In the genomic region with DNA sequence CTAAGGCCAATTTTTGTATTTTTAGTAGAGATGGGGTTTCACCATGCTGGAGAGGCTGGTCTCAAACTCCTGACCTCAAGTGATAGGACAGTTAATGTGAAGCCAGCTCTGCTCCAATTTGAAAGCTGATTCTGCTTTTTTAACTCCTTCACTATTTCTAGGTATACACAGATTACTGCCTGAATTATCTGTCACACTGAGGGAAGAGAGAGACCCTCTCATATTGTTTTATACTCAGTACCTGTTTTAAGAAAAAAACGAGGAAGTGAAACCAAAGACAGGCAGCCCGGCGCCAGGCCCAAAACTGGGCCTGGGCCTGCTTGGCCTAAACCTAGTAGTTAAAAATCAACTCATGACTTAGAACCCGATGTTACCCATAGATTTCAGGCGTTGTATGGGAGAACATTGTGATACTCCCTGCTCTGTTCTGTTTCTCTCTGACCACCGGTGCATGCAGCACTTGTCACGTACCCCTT, we compare ENCODE assay signal across 16 cellular contexts.
A peak's percentile ranks its signal among the peaks of the same experiment; 100 is the strongest.
DNase-seq lines count a peak whose midpoint lies in the region; ATAC-seq, FAIRE-seq and TF ChIP-seq lines count a peak whose summit lies in the region.
"Had no signal": no experiment of that assay in that cellular context is flagged by ENCODE, and none has a peak within 500 bp of the region (broad histone marks: within the 10 kb centered on the region; RNA-seq: fewer than 3 reads in every experiment).

No MANE protein-coding gene starts in this region.

- H3K4me3 Mint-ChIP-seq in neural crest cell = no peak overlapping the region
- H3K4me3 Mint-ChIP-seq: CD4-positive, CD25-positive, alpha-beta regulatory T cell had no signal

- peak overlapping the region; percentile 71 for H3K27ac Mint-ChIP-seq in neural crest cell (ENCODE audit: unreplicated experiment)
- H3K27ac Mint-ChIP-seq: CD4-positive, CD25-positive, alpha-beta regulatory T cell had no signal

- ATAC-seq in HG02588 (IDR thresholded peaks at IDR 0.05; ENCODE audit: unreplicated experiment) (peak; percentile 69), HG03342 (IDR thresholded peaks at IDR 0.05; ENCODE audit: unreplicated experiment) (peak; percentile 67)
- ATAC-seq: esophagus mucosa had no signal

- H3K4me2 ChIP-seq in osteoblast (ENCODE audit: insufficient read depth, low read length) = no peak overlapping the region
- H3K4me2 ChIP-seq: hepatocyte had no signal

- no peaks in the 10 kb centered on the region for H3K36me3 ChIP-seq in osteoblast (ENCODE audit: insufficient read depth, low read length)
- H3K36me3 ChIP-seq: thyroid gland had no signal

- no peaks in the 10 kb centered on the region for H4K20me1 ChIP-seq in osteoblast (ENCODE audit: insufficient read depth, low read length)

- H3K79me2 ChIP-seq in osteoblast (ENCODE audit: insufficient read depth, low read length) = no peaks in the 10 kb centered on the region
- H3K79me2 ChIP-seq: hepatocyte had no signal

- H3K36me3 Mint-ChIP-seq in neural crest cell (ENCODE audit: low read depth) = no peaks in the 10 kb centered on the region
- H3K36me3 Mint-ChIP-seq: CD4-positive, CD25-positive, alpha-beta regulatory T cell had no signal

- DNase-seq in GM19239 (ENCODE audit: insufficient read length, low spot score) = no peak
- DNase-seq in neural crest cell (ENCODE audit: low read depth, low spot score) = no peak
- no peak for DNase-seq in osteoblast (ENCODE audit: insufficient read length, low spot score, missing footprints)
- DNase-seq in T-helper 9 cell = no peak
- no peak for DNase-seq in COR-L47 (lab: John Stamatoyannopoulos, UW)
- DNase-seq: CD4-positive, CD25-positive, alpha-beta regulatory T cell; GM23248; NCI-H1417 treated with DMSO at 0.1 percent for 48 hours; NCI-H510A treated with DMSO at 0.1 percent for 48 hours; Right ventricle myocardium superior; thyroid gland had no signal

- no peak overlapping the region for H2AFZ ChIP-seq in osteoblast (ENCODE audit: low read length)
- H2AFZ ChIP-seq: GM23248, hepatocyte had no signal

- no peaks in the 10 kb centered on the region for H3K27me3 ChIP-seq in osteoblast (ENCODE audit: insufficient read depth, low read length)
- H3K27me3 ChIP-seq: hepatocyte, thyroid gland had no signal

- no peaks in the 10 kb centered on the region for H3K9me3 ChIP-seq in osteoblast (ENCODE audit: low read depth, low read length)
- H3K9me3 ChIP-seq: thyroid gland had no signal

- H3K9me3 Mint-ChIP-seq in neural crest cell = no peaks in the 10 kb centered on the region

- no peaks in the 10 kb centered on the region for H3K4me1 Mint-ChIP-seq in neural crest cell
- H3K4me1 Mint-ChIP-seq: CD4-positive, CD25-positive, alpha-beta regulatory T cell had no signal

- no peaks in the 10 kb centered on the region for H3K27me3 Mint-ChIP-seq in neural crest cell (ENCODE audit: low read depth)
- H3K27me3 Mint-ChIP-seq: CD4-positive, CD25-positive, alpha-beta regulatory T cell had no signal

- no peak overlapping the region for H3K4me3 ChIP-seq in osteoblast (ENCODE audit: insufficient read depth, low read length)
- H3K4me3 ChIP-seq: GM23248, hepatocyte, lung, thyroid gland had no signal

- no peaks in the 10 kb centered on the region for H3K4me1 ChIP-seq in osteoblast (ENCODE audit: insufficient read depth, low read length)
- H3K4me1 ChIP-seq: thyroid gland had no signal

- TF ChIP-seq CTCF in neural crest cell (conservative IDR thresholded peaks at IDR 0.05) (no peak), osteoblast (IDR thresholded peaks at IDR 0.05; ENCODE audit: extremely low read depth, low read depth, low read length) (no peak)

- FAIRE-seq in GM19239 (lab: Jason Lieb, UNC) = peak; percentile 75

- H3K27ac ChIP-seq in osteoblast (ENCODE audit: low read depth, low read length) = no peak overlapping the region
- H3K27ac ChIP-seq: GM23248, hepatocyte, thyroid gland had no signal
